Comparison of ENCODE assay signal across 1 cellular context in genomic region chr5:179825655-179826182, GRCh38.
TF ChIP-seq lines count a peak whose summit lies in the region.

No MANE protein-coding gene starts in this region.

TF ChIP-seq in HepG2, 621 proteins besides CTCF, POLR2A, EP300 and RAD21 (continued from another document and continues in another):
- TF ChIP-seq IKZF5 (CRISPR knock-in tag; IDR thresholded peaks at IDR 0.05) (no peak), ZNF350 (CRISPR knock-in tag; IDR thresholded peaks at IDR 0.05; ENCODE audit: borderline replicate concordance, low read depth) (peak; percentile 31; the same call in 1 of the 2 replicates), ZFP62 (CRISPR knock-in tag; IDR thresholded peaks at IDR 0.05) (no peak), ZNF264 (CRISPR knock-in tag; IDR thresholded peaks at IDR 0.05) (no peak), ZNF382 (CRISPR knock-in tag; IDR thresholded peaks at IDR 0.05; ENCODE audit: borderline replicate concordance) (no peak), DNMT3B (CRISPR knock-in tag; conservative IDR thresholded peaks at IDR 0.05) (no peak), ZNF841 (CRISPR knock-in tag; IDR thresholded peaks at IDR 0.05; ENCODE audit: borderline replicate concordance) (no peak), MTA1 (CRISPR knock-in tag; IDR thresholded peaks at IDR 0.05; ENCODE audit: borderline replicate concordance) (peak; percentile 25; the same call in 1 of the 2 replicates), KDM3A (CRISPR knock-in tag; IDR thresholded peaks at IDR 0.05; ENCODE audit: low read depth) (no peak), HDAC1 (CRISPR knock-in tag; IDR thresholded peaks at IDR 0.05) (peak; percentile 63; the same call in 1 of the 2 replicates), ZNF652 (CRISPR knock-in tag; IDR thresholded peaks at IDR 0.05; ENCODE audit: borderline replicate concordance, low read depth) (peak; percentile 10; the same call in 1 of the 2 replicates), HNRNPH1 (optimal IDR thresholded peaks at IDR 0.05; ENCODE audit: low read depth, low read length) (no peak), ZNF577 (CRISPR knock-in tag; IDR thresholded peaks at IDR 0.05; ENCODE audit: borderline replicate concordance, low read depth) (no peak), WIZ (CRISPR knock-in tag; IDR thresholded peaks at IDR 0.05) (no peak), CBX5 (CRISPR knock-in tag; IDR thresholded peaks at IDR 0.05; ENCODE audit: borderline replicate concordance) (peak; percentile 24; the same call in 1 of the 2 replicates), TBP (CRISPR knock-in tag; IDR thresholded peaks at IDR 0.05) (no peak), ZNF704 (CRISPR knock-in tag; IDR thresholded peaks at IDR 0.05; ENCODE audit: borderline replicate concordance) (0 out of 2 replicates have a peak, but pooled peaks have one; percentile 48), KIAA2018 (CRISPR knock-in tag; IDR thresholded peaks at IDR 0.05; ENCODE audit: borderline replicate concordance) (no peak), TEF (CRISPR knock-in tag; IDR thresholded peaks at IDR 0.05) (no peak), ZBTB2 (CRISPR knock-in tag; IDR thresholded peaks at IDR 0.05; ENCODE audit: low read depth) (no peak), PHF5A (CRISPR knock-in tag; IDR thresholded peaks at IDR 0.05; ENCODE audit: low read depth, unreplicated experiment) (no peak), KLF6 (CRISPR knock-in tag; IDR thresholded peaks at IDR 0.05) (no peak), POLR2AphosphoS2 (IDR thresholded peaks at IDR 0.05; ENCODE audit: low read depth, low read length) (peak; percentile 65; the same call in 1 of the 2 replicates), SMC3 (IDR thresholded peaks at IDR 0.05; ENCODE audit: low read length) (peak; percentile 45), EED (CRISPR knock-in tag; IDR thresholded peaks at IDR 0.05) (no peak), ZNF691 (CRISPR knock-in tag; IDR thresholded peaks at IDR 0.05; ENCODE audit: borderline replicate concordance, low read depth) (peak; percentile 40; the same call in 1 of the 2 replicates), SYNCRIP (IDR thresholded peaks at IDR 0.05; ENCODE audit: insufficient read depth, low read depth, low read length) (no peak), MBNL3 (CRISPR knock-in tag; conservative IDR thresholded peaks at IDR 0.05) (no peak), ASH2L (IDR thresholded peaks at IDR 0.05; ENCODE audit: insufficient read length, low read depth, low read length) (no peak), RBFOX2 (IDR thresholded peaks at IDR 0.05; ENCODE audit: low read depth, low read length) (peak; percentile 51; the same call in 1 of the 2 replicates), ZNF557 (CRISPR knock-in tag; IDR thresholded peaks at IDR 0.05) (no peak), ZNF138 (CRISPR knock-in tag; IDR thresholded peaks at IDR 0.05; ENCODE audit: low read depth) (no peak), BCL6 (CRISPR knock-in tag; IDR thresholded peaks at IDR 0.05) (peak; percentile 27; the same call in 1 of the 2 replicates), ZNF615 (CRISPR knock-in tag; IDR thresholded peaks at IDR 0.05; ENCODE audit: borderline replicate concordance) (no peak), ZNF337 (CRISPR knock-in tag; IDR thresholded peaks at IDR 0.05; ENCODE audit: borderline replicate concordance, low read depth) (no peak), RBM39 (IDR thresholded peaks at IDR 0.05; ENCODE audit: low read depth, low read length, poor library complexity, severe bottlenecking) (no peak), NCOR1 (IDR thresholded peaks at IDR 0.05; ENCODE audit: borderline replicate concordance, low read length) (no peak), NKX3-1 (CRISPR knock-in tag; IDR thresholded peaks at IDR 0.05) (no peak), MAFK (conservative IDR thresholded peaks at IDR 0.05 in 1 of 2, IDR thresholded peaks at IDR 0.05 in 1 of 2; ENCODE audit: low read length in 2 of 2) (no peak), SIN3B (IDR thresholded peaks at IDR 0.05; ENCODE audit: low read length) (no peak), TAF15 (IDR thresholded peaks at IDR 0.05; ENCODE audit: low read depth, low read length, poor library complexity, severe bottlenecking) (no peak)
- TF ChIP-seq, protein P1, sequence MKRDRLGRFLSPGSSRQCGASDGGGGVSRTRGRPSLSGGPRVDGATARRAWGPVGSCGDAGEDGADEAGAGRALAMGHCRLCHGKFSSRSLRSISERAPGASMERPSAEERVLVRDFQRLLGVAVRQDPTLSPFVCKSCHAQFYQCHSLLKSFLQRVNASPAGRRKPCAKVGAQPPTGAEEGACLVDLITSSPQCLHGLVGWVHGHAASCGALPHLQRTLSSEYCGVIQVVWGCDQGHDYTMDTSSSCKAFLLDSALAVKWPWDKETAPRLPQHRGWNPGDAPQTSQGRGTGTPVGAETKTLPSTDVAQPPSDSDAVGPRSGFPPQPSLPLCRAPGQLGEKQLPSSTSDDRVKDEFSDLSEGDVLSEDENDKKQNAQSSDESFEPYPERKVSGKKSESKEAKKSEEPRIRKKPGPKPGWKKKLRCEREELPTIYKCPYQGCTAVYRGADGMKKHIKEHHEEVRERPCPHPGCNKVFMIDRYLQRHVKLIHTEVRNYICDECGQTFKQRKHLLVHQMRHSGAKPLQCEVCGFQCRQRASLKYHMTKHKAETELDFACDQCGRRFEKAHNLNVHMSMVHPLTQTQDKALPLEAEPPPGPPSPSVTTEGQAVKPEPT (CRISPR knock-in tag; IDR thresholded peaks at IDR 0.05; ENCODE audit: low read depth): 0 out of 2 replicates have a peak, but pooled peaks have one; percentile 25
- TF ChIP-seq, protein P2, sequence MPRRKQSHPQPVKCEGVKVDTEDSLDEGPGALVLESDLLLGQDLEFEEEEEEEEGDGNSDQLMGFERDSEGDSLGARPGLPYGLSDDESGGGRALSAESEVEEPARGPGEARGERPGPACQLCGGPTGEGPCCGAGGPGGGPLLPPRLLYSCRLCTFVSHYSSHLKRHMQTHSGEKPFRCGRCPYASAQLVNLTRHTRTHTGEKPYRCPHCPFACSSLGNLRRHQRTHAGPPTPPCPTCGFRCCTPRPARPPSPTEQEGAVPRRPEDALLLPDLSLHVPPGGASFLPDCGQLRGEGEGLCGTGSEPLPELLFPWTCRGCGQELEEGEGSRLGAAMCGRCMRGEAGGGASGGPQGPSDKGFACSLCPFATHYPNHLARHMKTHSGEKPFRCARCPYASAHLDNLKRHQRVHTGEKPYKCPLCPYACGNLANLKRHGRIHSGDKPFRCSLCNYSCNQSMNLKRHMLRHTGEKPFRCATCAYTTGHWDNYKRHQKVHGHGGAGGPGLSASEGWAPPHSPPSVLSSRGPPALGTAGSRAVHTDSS (CRISPR knock-in tag; conservative IDR thresholded peaks at IDR 0.05): no peak
- TF ChIP-seq, protein P3, sequence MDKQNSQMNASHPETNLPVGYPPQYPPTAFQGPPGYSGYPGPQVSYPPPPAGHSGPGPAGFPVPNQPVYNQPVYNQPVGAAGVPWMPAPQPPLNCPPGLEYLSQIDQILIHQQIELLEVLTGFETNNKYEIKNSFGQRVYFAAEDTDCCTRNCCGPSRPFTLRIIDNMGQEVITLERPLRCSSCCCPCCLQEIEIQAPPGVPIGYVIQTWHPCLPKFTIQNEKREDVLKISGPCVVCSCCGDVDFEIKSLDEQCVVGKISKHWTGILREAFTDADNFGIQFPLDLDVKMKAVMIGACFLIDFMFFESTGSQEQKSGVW (CRISPR knock-in tag; IDR thresholded peaks at IDR 0.05; ENCODE audit: borderline replicate concordance): no peak
- TF ChIP-seq, protein P4, sequence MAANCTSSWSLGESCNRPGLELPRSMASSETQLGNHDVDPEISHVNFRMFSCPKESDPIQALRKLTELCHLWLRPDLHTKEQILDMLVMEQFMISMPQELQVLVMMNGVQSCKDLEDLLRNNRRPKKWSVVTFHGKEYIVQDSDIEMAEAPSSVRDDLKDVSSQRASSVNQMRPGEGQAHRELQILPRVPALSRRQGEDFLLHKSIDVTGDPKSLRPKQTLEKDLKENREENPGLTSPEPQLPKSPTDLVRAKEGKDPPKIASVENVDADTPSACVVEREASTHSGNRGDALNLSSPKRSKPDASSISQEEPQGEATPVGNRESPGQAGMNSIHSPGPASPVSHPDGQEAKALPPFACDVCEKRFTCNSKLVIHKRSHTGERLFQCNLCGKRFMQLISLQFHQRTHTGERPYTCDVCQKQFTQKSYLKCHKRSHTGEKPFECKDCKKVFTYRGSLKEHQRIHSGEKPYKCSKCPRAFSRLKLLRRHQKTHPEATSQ (CRISPR knock-in tag; IDR thresholded peaks at IDR 0.05; ENCODE audit: borderline replicate concordance): no peak
